12 cellular contexts compared by ENCODE assay signal in genomic region chr6:31293343-31293742, GRCh38. TPM values are rescaled to one million over a fixed set of nuclear protein-coding genes. Genes with fewer than 3 reads are reported as not detected.
A peak's percentile ranks its signal among the peaks of the same experiment; 100 is the strongest.
DNase-seq lines count a peak whose midpoint lies in the region; ATAC-seq, FAIRE-seq and TF ChIP-seq lines count a peak whose summit lies in the region.
"Had no signal": no experiment of that assay in that cellular context is flagged by ENCODE, and none has a peak within 500 bp of the region (broad histone marks: within the 10 kb centered on the region; RNA-seq: fewer than 3 reads in every experiment).

No MANE protein-coding gene starts in this region.

- intact Hi-C loops in mammary epithelial cell (cut with micrococcal nuclease) = no loop called here
- intact Hi-C loops in lower leg skin (cut with DNase I; ENCODE audit: low total_unique reads) = no loop called here

- no peak for ATAC-seq in upper lobe of left lung (ENCODE audit: low FRiP score in 2 of 2)
- ATAC-seq in HG03039 (IDR thresholded peaks at IDR 0.05; ENCODE audit: unreplicated experiment) = no peak

- no peak overlapping the region for H3K27ac ChIP-seq in mammary epithelial cell (ENCODE audit: insufficient read depth, low read depth, low read length)
- no peak overlapping the region for H3K27ac ChIP-seq in upper lobe of left lung
- no peak overlapping the region for H3K27ac ChIP-seq in small intestine (ENCODE audit: low read depth in 1 of 2, low read length in 1 of 2)
- H3K27ac ChIP-seq: epithelial cell of prostate, right atrium auricular region had no signal

- H3K9ac ChIP-seq in mammary epithelial cell (ENCODE audit: insufficient read depth, low read length) = no peak overlapping the region

- CTCF ChIA-PET in mammary epithelial cell (lab: Charles Lee; ENCODE audit: low non-redundant PET) = no interaction called here

- TF ChIP-seq CTCF in mammary epithelial cell (conservative IDR thresholded peaks at IDR 0.05 in 1 of 2, IDR thresholded peaks at IDR 0.05 in 1 of 2; ENCODE audit: extremely low read depth in 1 of 2, insufficient read depth in 1 of 2, low read depth in 1 of 2, low read length in 2 of 2) (no peak), upper lobe of left lung (IDR thresholded peaks at IDR 0.05) (no peak), lower leg skin (IDR thresholded peaks at IDR 0.05) (no peak)

- H3K36me3 ChIP-seq in mammary epithelial cell (ENCODE audit: insufficient read depth, low read length) = no peaks in the 10 kb centered on the region
- H3K36me3 ChIP-seq in upper lobe of left lung = no peaks in the 10 kb centered on the region
- H3K36me3 ChIP-seq in small intestine (ENCODE audit: control insufficient read depth in 2 of 2, insufficient read depth in 2 of 2, low read length in 2 of 2) = no peaks in the 10 kb centered on the region
- H3K36me3 ChIP-seq: right atrium auricular region had no signal

- no peaks in the 10 kb centered on the region for H4K20me1 ChIP-seq in mammary epithelial cell (ENCODE audit: insufficient read depth, low read length)

- in situ Hi-C loops in mammary epithelial cell (cut with MboI; ENCODE audit: low sequenced_read_pairs in 2 of 2) = no loop called here

- no peaks in the 10 kb centered on the region for H3K4me1 ChIP-seq in mammary epithelial cell (ENCODE audit: insufficient read depth, low read length)
- H3K4me1 ChIP-seq in upper lobe of left lung = no peaks in the 10 kb centered on the region
- H3K4me1 ChIP-seq in small intestine (ENCODE audit: control insufficient read depth in 2 of 2, insufficient read depth in 1 of 2, low read depth in 1 of 2, low read length in 1 of 2) = no peaks in the 10 kb centered on the region
- H3K4me1 ChIP-seq: right atrium auricular region had no signal

- no peak for TF ChIP-seq POLR2A in upper lobe of left lung (IDR thresholded peaks at IDR 0.05)
- no peak for TF ChIP-seq POLR2A in lower leg skin (IDR thresholded peaks at IDR 0.05)

- FAIRE-seq in small intestine (lab: Jason Lieb, UNC) = no peak

- peak; percentile 35 for DNase-seq in AG20443 (ENCODE audit: low spot score)
- DNase-seq in LHCN-M2 (ENCODE audit: low read depth) = peak; percentile 43
- DNase-seq in mammary epithelial cell = peak; percentile 20
- peak; percentile 26 for DNase-seq in iris pigment epithelial cell (ENCODE audit: low read depth)
- no peak for DNase-seq in upper lobe of left lung
- DNase-seq in lower leg skin (ENCODE audit: low spot score in 2 of 2) = no peak
- no peak for DNase-seq in small intestine
- DNase-seq: activated CD4-positive, alpha-beta T cell treated with anti-CD3 and anti-CD28 coated beads for 48 hours; NCI-H2171 had no signal

- no peak overlapping the region for H2AFZ ChIP-seq in mammary epithelial cell (ENCODE audit: low read depth, low read length)

- no TSS peak for BruUV-seq in mammary epithelial cell (replicated peaks; lab: Mats Ljungman, UMichigan)

- H3K9me3 ChIP-seq in mammary epithelial cell (replicated peaks; ENCODE audit: insufficient read depth, low read length) (no peaks in the 10 kb centered on the region), upper lobe of left lung (no peaks in the 10 kb centered on the region), small intestine (ENCODE audit: control insufficient read depth, low read depth) (no peaks in the 10 kb centered on the region)
- H3K9me3 ChIP-seq: right atrium auricular region had no signal

- H3K27me3 ChIP-seq in mammary epithelial cell (ENCODE audit: insufficient read depth, low read length) (no peaks in the 10 kb centered on the region), upper lobe of left lung (no peaks in the 10 kb centered on the region), small intestine (ENCODE audit: control insufficient read depth in 2 of 2, insufficient read depth in 2 of 2, low read length in 2 of 2) (peaks cover 0 to 3% of the 10 kb centered on the region in 2 donors)
- H3K27me3 ChIP-seq: right atrium auricular region had no signal

- H3K79me2 ChIP-seq in mammary epithelial cell (ENCODE audit: insufficient read depth, low read length) = no peaks in the 10 kb centered on the region

- 10% methylated on average over 5 of the region's 5 CpGs for WGBS in mammary epithelial cell (ENCODE audit: low coverage, missing lambda C conversion rate)
- WGBS in upper lobe of left lung, 2 donors = 31 to 39% methylated on average over 5 of the region's 5 CpGs
- 26 to 31% methylated on average over 5 of the region's 5 CpGs for WGBS in lower leg skin, 2 donors
- 19 to 40% (median 27%) methylated on average over 5 of the region's 5 CpGs for WGBS in small intestine, 3 donors

- no peak overlapping the region for H3K4me3 ChIP-seq in mammary epithelial cell (replicated peaks in 1 of 3; ENCODE audit: insufficient read depth in 1 of 3, low read depth in 2 of 3, low read length in 3 of 3)
- H3K4me3 ChIP-seq in upper lobe of left lung = no peak overlapping the region
- no peak overlapping the region for H3K4me3 ChIP-seq in lower leg skin (ENCODE audit: low read depth, poor library complexity, severe bottlenecking)
- H3K4me3 ChIP-seq in small intestine (ENCODE audit: low read depth in 1 of 2, low read length in 2 of 2) = no peak overlapping the region
- H3K4me3 ChIP-seq: right atrium auricular region had no signal

- dilution Hi-C loops in mammary epithelial cell (cut with HindIII; ENCODE audit: low sequenced_read_pairs) = no loop called here

- TF ChIP-seq EP300 in upper lobe of left lung (IDR thresholded peaks at IDR 0.05) = no peak

- H3K4me2 ChIP-seq in mammary epithelial cell (ENCODE audit: insufficient read depth, low read depth, low read length) = no peak overlapping the region

RNA-seq across cellular contexts. Expression of gene HLA-C, which starts 21.5 kb away (rescaled TPM):
- total RNA-seq in LHCN-M2 (2014; rRNA removed) = 269 and 279 TPM in 2 replicates
- 294 TPM for polyA plus RNA-seq in LHCN-M2 (2012)
- total RNA-seq in mammary epithelial cell = 100 to 1,000 TPM in 1 of 2 donors, 10 to 100 TPM in 1; 82.5 to 256 TPM
- 265 TPM for polyA plus RNA-seq in mammary epithelial cell
- 171 TPM for polyA minus RNA-seq in mammary epithelial cell
- total RNA-seq in upper lobe of left lung = 1,000 to 10,000 TPM in 3 of 6 donors, 100 to 1,000 TPM in 3; 752 to 1,434 (median 1,132) TPM
- total RNA-seq in lower leg skin = 100 to 1,000 TPM; 387 to 776 (median 534) TPM
- 100 to 1,000 TPM; 430 to 486 (median 483) TPM for polyA plus RNA-seq in small intestine

Comparison
In these comparisons a context has a peak if more than half of its experiments do, and no peak if none do; other contexts are left out.
1. DNase-seq: peak in AG20443 (single experiment), LHCN-M2 (single experiment), mammary epithelial cell (single experiment) and iris pigment epithelial cell (single experiment); none in upper lobe of left lung (0 of 2), lower leg skin (0 of 2) and small intestine (single experiment).